Comparison of ENCODE assay signal across 32 cellular contexts in genomic region chr7:157008-157310, GRCh38.
"Had no signal": no experiment of that assay in that cellular context is flagged by ENCODE, and none has a peak within 500 bp of the region (broad histone marks: within the 10 kb centered on the region; RNA-seq: fewer than 3 reads in every experiment).

No MANE protein-coding gene starts in this region.

- DNase-seq: activated B cell treated with CpG ODN at 0.5 μM for 24 hours; activated CD4-positive, alpha-beta memory T cell treated with anti-CD3 and anti-CD28 coated beads for 36 hours; activated CD4-positive, alpha-beta T cell treated with anti-CD3 and anti-CD28 coated beads for 4 hours; activated CD4-positive, alpha-beta T cell treated with anti-CD3 and anti-CD28 coated beads, Interleukin-2, amount 10 ng/mL, durations not matched to agents 24 days and 14 days; activated CD4-positive, alpha-beta T cell treated with anti-CD3 and anti-CD28 coated beads, Interleukin-2, amount 50 U/mL, for 1 hour; activated CD4-positive, alpha-beta T cell treated with anti-CD3 and anti-CD28 coated beads, Interleukin-2, amount 50 U/mL, for 4 hours; activated CD4-positive, CD25-positive, alpha-beta regulatory T cell treated with anti-CD3 and anti-CD28 coated beads, Interleukin-2, amount 50 U/mL, for 72 hours; activated CD8-positive, alpha-beta memory T cell treated with anti-CD3 and anti-CD28 coated beads, Interleukin-2, amount 50 U/mL, for 4 hours; activated CD8-positive, alpha-beta T cell treated with anti-CD3 and anti-CD28 coated beads for 36 hours; activated effector memory CD4-positive, alpha-beta T cell treated with anti-CD3 and anti-CD28 coated beads, Interleukin-2, amount 50 U/mL, for 16 hours; activated gamma-delta T cell treated with Interleukin-2 at 50 U/mL for 16 hours; activated naive CD4-positive, alpha-beta T cell; activated naive CD4-positive, alpha-beta T cell treated with anti-CD3 and anti-CD28 coated beads for 36 hours; activated naive CD4-positive, alpha-beta T cell treated with anti-CD3 and anti-CD28 coated beads, Interleukin-2, amount 50 U/mL, for 16 hours; activated naive CD8-positive, alpha-beta T cell treated with anti-CD3 and anti-CD28 coated beads for 36 hours; activated T-cell treated with anti-CD3 and anti-CD28 coated beads for 4 hours; activated T-cell treated with anti-CD3 and anti-CD28 coated beads, Interleukin-2, amount 50 U/mL, for 1 hour; activated T-cell treated with anti-CD3 and anti-CD28 coated beads, Interleukin-2, amount 50 U/mL, for 4 hours; activated T-cell treated with anti-CD3 and anti-CD28 coated beads, Interleukin-2, amount 50 U/mL, for 72 hours; adrenal gland; amniotic stem cell; body of pancreas; brain microvascular endothelial cell; central memory CD4-positive, alpha-beta T cell; SW 1271; T-helper 1 cell; T-helper 2 cell; T-helper 9 cell had no signal

- H3K27me3 ChIP-seq: adrenal gland, body of pancreas had no signal

- H3K36me3 ChIP-seq: adrenal gland, brain microvascular endothelial cell, breast epithelium had no signal

- H3K27ac ChIP-seq: adrenal gland, body of pancreas, brain microvascular endothelial cell, breast epithelium, VCaP had no signal

- H3K9me3 ChIP-seq: adrenal gland, body of pancreas, breast epithelium had no signal

- H3K4me3 ChIP-seq: adrenal gland, body of pancreas, breast epithelium had no signal

- ATAC-seq: activated CD8-positive, alpha-beta T cell treated with anti-CD3 and anti-CD28 coated beads for 36 hours; activated naive CD4-positive, alpha-beta T cell treated with anti-CD3 and anti-CD28 coated beads, Interleukin-2, amount 50 U/mL, for 72 hours; activated T-cell treated with anti-CD3 and anti-CD28 coated beads, Interleukin-2, amount 50 U/mL, for 4 hours; activated T-cell treated with anti-CD3 and anti-CD28 coated beads, Interleukin-2, amount 50 U/mL, for 72 hours; activated T-helper 17 cell treated with anti-CD3 and anti-CD28 coated beads, Interleukin-2, amount 50 U/mL, for 72 hours had no signal

- H3K4me1 ChIP-seq: breast epithelium had no signal
